ENCODE assay signal across 22 cellular contexts in the genomic region with DNA sequence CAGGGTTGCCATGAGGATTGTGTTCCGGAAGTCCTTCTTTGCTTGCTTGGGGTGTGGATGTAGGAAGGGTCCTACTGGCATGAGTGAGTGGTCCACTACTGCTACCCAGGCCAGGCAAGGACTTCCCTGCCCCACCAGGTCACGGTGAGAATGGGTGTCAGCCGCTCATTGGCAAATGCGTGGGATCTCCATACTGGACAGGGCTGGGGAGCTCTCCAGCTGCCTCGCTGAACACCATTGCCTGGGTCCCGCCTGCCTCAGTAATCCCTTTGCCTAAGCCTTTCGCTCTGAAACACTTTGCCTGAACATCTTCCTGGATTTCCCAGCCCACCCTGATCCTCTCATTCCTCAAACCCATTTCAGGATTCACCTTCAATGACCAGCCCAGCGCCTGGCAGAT. TPM values are rescaled to one million over a fixed set of nuclear protein-coding genes. Genes with fewer than 3 reads are reported as not detected.
DNase-seq lines count a peak whose midpoint lies in the region; ATAC-seq, FAIRE-seq and TF ChIP-seq lines count a peak whose summit lies in the region.
"Had no signal": no experiment of that assay in that cellular context is flagged by ENCODE, and none has a peak within 500 bp of the region (broad histone marks: within the 10 kb centered on the region; RNA-seq: fewer than 3 reads in every experiment).

No MANE protein-coding gene starts in this region.

- no peaks in the 10 kb centered on the region for H3K27me3 Mint-ChIP-seq in natural killer cell treated with Interleukin-12 subunit alpha and Interleukin-12 subunit beta and Interleukin-15 and Interleukin-18, amount 100 ng/mL, for 72 hours
- H3K27me3 Mint-ChIP-seq in natural killer cell (ENCODE audit: low read depth in 2 of 2) (peaks cover 0 to 3% of the 10 kb centered on the region in 2 donors), progenitor cell of endocrine pancreas (peaks cover 20% of the 10 kb centered on the region)
- H3K27me3 Mint-ChIP-seq: CD4-positive, CD25-positive, alpha-beta regulatory T cell had no signal

- no peak overlapping the region for H3K14ac ChIP-seq in H1 (ENCODE audit: insufficient read length)

- peak; percentile 46 for DNase-seq in natural killer cell treated with Interleukin-12 subunit alpha and Interleukin-12 subunit beta and Interleukin-15 and Interleukin-18, amount 100 ng/mL, for 72 hours (ENCODE audit: low spot score)
- DNase-seq in natural killer cell: no peak
- no peak for DNase-seq in H1 (ENCODE audit: low read depth in 1 of 2, low spot score in 2 of 2)
- peak; percentile 23 to 34 for DNase-seq in aorta
- no peak for DNase-seq in progenitor cell of endocrine pancreas (ENCODE audit: low spot score, unreplicated experiment)
- DNase-seq in hippocampal formation (lab: John Stamatoyannopoulos, UW): no peak
- no peak for DNase-seq in HCEC 1CT
- DNase-seq: CD4-positive, CD25-positive, alpha-beta regulatory T cell; NCI-H1092 treated with DMSO at 0.1 percent for 48 hours; NCI-H1436; NCI-H187; NCI-H2171 treated with DMSO at 0.1 percent for 48 hours; NCI-H345; NCI-H524; NCI-H774 had no signal

- H3K23me2 ChIP-seq in H1 (ENCODE audit: low read depth, low read length): no peaks in the 10 kb centered on the region

- H3K23ac ChIP-seq in H1 (ENCODE audit: insufficient read length): no peak overlapping the region

- ATAC-seq in natural killer cell treated with Interleukin-12 subunit alpha and Interleukin-12 subunit beta and Interleukin-15 and Interleukin-18, amount 100 ng/mL, for 72 hours: no peak
- ATAC-seq in natural killer cell (no peak), aorta (ENCODE audit: low FRiP score) (no peak)

- no peaks in the 10 kb centered on the region for H4K20me1 ChIP-seq in H1 (replicated peaks in 1 of 2; ENCODE audit: control insufficient read depth in 1 of 2, insufficient read depth in 2 of 2, low read length in 2 of 2)

- H3K9me3 Mint-ChIP-seq in natural killer cell treated with Interleukin-12 subunit alpha and Interleukin-12 subunit beta and Interleukin-15 and Interleukin-18, amount 100 ng/mL, for 72 hours: no peaks in the 10 kb centered on the region
- H3K9me3 Mint-ChIP-seq in natural killer cell (no peaks in the 10 kb centered on the region), progenitor cell of endocrine pancreas (ENCODE audit: low read depth) (no peaks in the 10 kb centered on the region)

- H3K4me3 ChIP-seq in H1 (ENCODE audit: extremely low read depth in 1 of 4, insufficient read depth in 2 of 4, low read depth in 3 of 4, low read length in 4 of 4): no peak overlapping the region
- H3K4me3 ChIP-seq in neutrophil (ENCODE audit: low read depth in 1 of 2, low read length in 1 of 2): no peak overlapping the region
- no peak overlapping the region for H3K4me3 ChIP-seq in aorta (ENCODE audit: low read length in 2 of 2)
- H3K4me3 ChIP-seq: GM23248, HAP-1 had no signal

- H3K56ac ChIP-seq in H1 (replicated peaks; ENCODE audit: insufficient read length, low read depth, low read length): no peak overlapping the region

- peak overlapping the region; percentile 80; the same call in 1 of the 2 replicates for H2BK12ac ChIP-seq in H1 (ENCODE audit: low read depth, low read length)

- H2BK20ac ChIP-seq in H1 (ENCODE audit: low read length): no peak overlapping the region

- TF ChIP-seq POLR2A in H1 (IDR thresholded peaks at IDR 0.05; ENCODE audit: control extremely low read depth in 1 of 2, low read depth in 2 of 2, low read length in 2 of 2): no peak

- H4K91ac ChIP-seq in H1 (replicated peaks; ENCODE audit: insufficient read length, low read length): no peak overlapping the region

- no peak overlapping the region for H2BK5ac ChIP-seq in H1 (ENCODE audit: low read depth, low read length)

- TF ChIP-seq CTCF in natural killer cell (IDR thresholded peaks at IDR 0.05) (no peak), H1 (IDR thresholded peaks at IDR 0.05; ENCODE audit: control extremely low read depth in 1 of 3, insufficient read depth in 1 of 3, low read depth in 1 of 3, low read length in 3 of 3) (no peak), neutrophil (IDR thresholded peaks at IDR 0.05) (no peak), progenitor cell of endocrine pancreas (IDR thresholded peaks at IDR 0.05; ENCODE audit: unreplicated experiment) (no peak)

- no peak for TF ChIP-seq RAD21 in H1 (IDR thresholded peaks at IDR 0.05 in 1 of 2, conservative IDR thresholded peaks at IDR 0.05 in 1 of 2; ENCODE audit: low read depth in 2 of 2, low read length in 2 of 2)

- H3K9me3 ChIP-seq in H1 (ENCODE audit: insufficient read depth in 2 of 2, low read depth in 1 of 2, low read length in 1 of 2): no peaks in the 10 kb centered on the region
- H3K9me3 ChIP-seq in neutrophil: no peaks in the 10 kb centered on the region
- H3K9me3 ChIP-seq in aorta (ENCODE audit: control insufficient read depth, low read length): no peaks in the 10 kb centered on the region
- H3K9me3 ChIP-seq: BE2C, HAP-1 had no signal

- no peak for FAIRE-seq in H1 (lab: Jason Lieb, UNC)
- FAIRE-seq: D721Med, G401.6 had no signal

- no peak overlapping the region for H3K4ac ChIP-seq in H1 (replicated peaks; ENCODE audit: insufficient read length, low read depth, low read length)

- H4K8ac ChIP-seq in H1 (ENCODE audit: extremely low read depth, insufficient read depth, low read length): no peak overlapping the region

- peak overlapping the region; percentile 72; the same call in 1 of the 2 replicates for H2BK15ac ChIP-seq in H1 (ENCODE audit: low read length)

- peaks cover 0 to 17% (median 8%) of the 10 kb centered on the region in 4 experiments; a peak in 6 of 7 replicates for H3K4me1 ChIP-seq in H1 (replicated peaks in 1 of 4; ENCODE audit: control insufficient read depth in 3 of 4, insufficient read depth in 4 of 4, low read length in 3 of 4)
- peaks cover 69 to 75% of the 10 kb centered on the region in 2 experiments for H3K4me1 ChIP-seq in neutrophil (ENCODE audit: control insufficient read depth in 1 of 2, insufficient read depth in 1 of 2, low read depth in 1 of 2, low read length in 1 of 2)
- H3K4me1 ChIP-seq in aorta (ENCODE audit: control insufficient read depth in 1 of 2, insufficient read depth in 2 of 2, low read length in 2 of 2): no peaks in the 10 kb centered on the region
- H3K4me1 ChIP-seq: HAP-1 had no signal

- H3K36me3 Mint-ChIP-seq in natural killer cell treated with Interleukin-12 subunit alpha and Interleukin-12 subunit beta and Interleukin-15 and Interleukin-18, amount 100 ng/mL, for 72 hours: no peaks in the 10 kb centered on the region
- no peaks in the 10 kb centered on the region for H3K36me3 Mint-ChIP-seq in natural killer cell
- H3K36me3 Mint-ChIP-seq in progenitor cell of endocrine pancreas (ENCODE audit: insufficient read depth): no peaks in the 10 kb centered on the region
- H3K36me3 Mint-ChIP-seq: CD4-positive, CD25-positive, alpha-beta regulatory T cell had no signal

- POLR2A ChIA-PET in H1 (lab: Charles Lee; ENCODE audit: partially characterized antibody): no interaction called here

- intact Hi-C loops in natural killer cell (cut with micrococcal nuclease): no loop called here
- intact Hi-C loops in aorta (cut with DNase I): no loop called here

- CTCF ChIA-PET in H1 (lab: Charles Lee; ENCODE audit: partially characterized antibody): interaction anchor here (1.2 to 3.1 kb wide), 14 partner anchors 9 to 61 kb away, joined by 3 to 23 read pairs (median 6); no protein-coding TSS in a partner anchor

- no peak for TF ChIP-seq EP300 in H1 (IDR thresholded peaks at IDR 0.05; ENCODE audit: borderline replicate concordance in 1 of 2, low read depth in 2 of 2, low read length in 2 of 2)

- H3K4me2 ChIP-seq in H1 (ENCODE audit: insufficient read depth in 1 of 2, low read depth in 2 of 2, low read length in 2 of 2): no peak overlapping the region

- H3K27ac Mint-ChIP-seq in natural killer cell treated with Interleukin-12 subunit alpha and Interleukin-12 subunit beta and Interleukin-15 and Interleukin-18, amount 100 ng/mL, for 72 hours: peak overlapping the region in 1 of 2 donors; percentile 43
- no peak overlapping the region for H3K27ac Mint-ChIP-seq in natural killer cell
- H3K27ac Mint-ChIP-seq in progenitor cell of endocrine pancreas: no peak overlapping the region

- H3K27me3 ChIP-seq in H1 (replicated peaks in 1 of 4; ENCODE audit: control insufficient read depth in 3 of 4, extremely low read depth in 1 of 4, insufficient read depth in 3 of 4, low read length in 3 of 4) (no peaks in the 10 kb centered on the region; a peak in 1 of 7 replicates), neutrophil (no peaks in the 10 kb centered on the region), aorta (ENCODE audit: control insufficient read depth in 1 of 2, insufficient read depth in 2 of 2, low read length in 1 of 2) (no peaks in the 10 kb centered on the region)
- H3K27me3 ChIP-seq: BE2C had no signal

- no peaks in the 10 kb centered on the region for H3K79me2 ChIP-seq in H1 (ENCODE audit: control insufficient read depth in 1 of 2, insufficient read depth in 2 of 2, low read length in 2 of 2)

- H3K36me3 ChIP-seq in H1 (ENCODE audit: control insufficient read depth in 2 of 4, insufficient read depth in 4 of 4, low read length in 3 of 4) (no peaks in the 10 kb centered on the region), neutrophil (no peaks in the 10 kb centered on the region), aorta (ENCODE audit: control insufficient read depth in 1 of 2, insufficient read depth in 2 of 2, low read length in 1 of 2) (no peaks in the 10 kb centered on the region)
- H3K36me3 ChIP-seq: BE2C, HAP-1 had no signal

- H2AK5ac ChIP-seq in H1 (ENCODE audit: low read depth, low read length): no peak overlapping the region

- 96% methylated on average over 8 of the region's 8 CpGs; no CpG with 5 or more reads in 1 of the 2 experiments for WGBS in H1 (ENCODE audit: extremely low coverage in 1 of 2, insufficient coverage in 1 of 2, insufficient read length in 1 of 2, insufficient replicate concordance in 2 of 2, low coverage in 1 of 2, low lambda C conversion rate in 2 of 2, missing lambda C conversion rate in 1 of 2), 2 experiments
- WGBS in aorta, 2 donors: 97% methylated on average over 8 of the region's 8 CpGs

- no peak overlapping the region for H3K4me3 Mint-ChIP-seq in natural killer cell treated with Interleukin-12 subunit alpha and Interleukin-12 subunit beta and Interleukin-15 and Interleukin-18, amount 100 ng/mL, for 72 hours
- H3K4me3 Mint-ChIP-seq in natural killer cell (no peak overlapping the region), progenitor cell of endocrine pancreas (ENCODE audit: low read depth) (no peak overlapping the region)
- H3K4me3 Mint-ChIP-seq: CD4-positive, CD25-positive, alpha-beta regulatory T cell had no signal

- no peak overlapping the region for H2BK120ac ChIP-seq in H1 (replicated peaks; ENCODE audit: low read depth, low read length)

- no peaks in the 10 kb centered on the region for H3K79me1 ChIP-seq in H1 (ENCODE audit: low read depth, low read length)

- no peak overlapping the region for H2AFZ ChIP-seq in H1 (ENCODE audit: low read length)
- H2AFZ ChIP-seq: GM23248 had no signal

- H3K4me1 Mint-ChIP-seq in natural killer cell treated with Interleukin-12 subunit alpha and Interleukin-12 subunit beta and Interleukin-15 and Interleukin-18, amount 100 ng/mL, for 72 hours (ENCODE audit: low read depth in 2 of 2): peaks cover 0 to 4% of the 10 kb centered on the region in 2 donors
- peaks cover 6 to 7% of the 10 kb centered on the region in 2 donors for H3K4me1 Mint-ChIP-seq in natural killer cell
- H3K4me1 Mint-ChIP-seq in progenitor cell of endocrine pancreas (ENCODE audit: low read depth): peaks cover 7% of the 10 kb centered on the region

- H3K27ac ChIP-seq in H1 (ENCODE audit: low read depth, low read length) (no peak overlapping the region), neutrophil (peak overlapping the region; percentile 82), aorta (ENCODE audit: low read depth in 1 of 2, low read length in 2 of 2) (no peak overlapping the region)
- H3K27ac ChIP-seq: GM23248, RWPE1 had no signal

- H3K9ac ChIP-seq in H1 (replicated peaks in 1 of 4; ENCODE audit: extremely low read depth in 1 of 4, low read depth in 3 of 4, low read length in 3 of 4): no peak overlapping the region
- H3K9ac ChIP-seq: GM23248 had no signal

- H3K18ac ChIP-seq in H1 (ENCODE audit: extremely low read depth, low read length): no peak overlapping the region

- no peak overlapping the region for H4K5ac ChIP-seq in H1 (ENCODE audit: insufficient read length, low read depth, low read length)

RNA-seq across cellular contexts. Expression of gene CTCFL, which starts 59.5 kb away (rescaled TPM):
- total RNA-seq in natural killer cell treated with Interleukin-12 subunit alpha and Interleukin-12 subunit beta and Interleukin-15 and Interleukin-18, amount 100 ng/mL, for 72 hours: not detected
- total RNA-seq in natural killer cell (not detected), aorta (not detected), progenitor cell of endocrine pancreas (not detected in 2 replicates)
- total RNA-seq in H1 (2021; fragmentation: NEBNext Ultra II Directional; extraction: Animal tissue kit (Norgen Biotek cat#: 25700)): 0.80 and 0.82 TPM in 2 replicates
- polyA plus RNA-seq in H1 (2011; rRNA removed) (0.30 and 0.75 TPM in 2 replicates), aorta (not detected)
- polyA plus RNA-seq in H1 (2011; cell fraction: cytosol; rRNA removed): 1.0 TPM
- polyA plus RNA-seq in H1 (2011; cell fraction: nucleus; rRNA removed): 1.0 TPM
- 0.13 to 0.45 TPM (median 0.32 TPM) in 4 replicates for polyA plus RNA-seq in H1 (2012, experiment 1 of 2)
- not detected for polyA plus RNA-seq in H1 (2012, experiment 2 of 2)
- 0.59 TPM for polyA plus RNA-seq in H1 (2013, experiment 1 of 2)
- polyA plus RNA-seq in H1 (2013, experiment 2 of 2): 0.48 TPM
- polyA minus RNA-seq in H1 (2011; rRNA and poly(A)+ RNA removed): 0.73 and 2.3 TPM in 2 replicates
- polyA minus RNA-seq in H1 (2011; cell fraction: cytosol; rRNA and poly(A)+ RNA removed): 2.2 TPM
- 1.3 TPM for polyA minus RNA-seq in H1 (2011; cell fraction: nucleus; rRNA and poly(A)+ RNA removed)
- total RNA-seq: CD4-positive, CD25-positive, alpha-beta regulatory T cell; GM23248 had no signal
- polyA plus RNA-seq: CD4-positive, CD25-positive, alpha-beta regulatory T cell; GM23248 had no signal

Comparison
In these comparisons a context has a peak if more than half of its experiments do, and no peak if none do; other contexts are left out.
1. DNase-seq: peak in natural killer cell treated with Interleukin-12 subunit alpha and Interleukin-12 subunit beta and Interleukin-15 and Interleukin-18, amount 100 ng/mL, for 72 hours (single experiment) and aorta (2 of 2); none in natural killer cell (single experiment), H1 (0 of 2), progenitor cell of endocrine pancreas (single experiment), hippocampal formation (0 of 2) and HCEC 1CT (single experiment).